Comparison of ENCODE assay signal across 13 cellular contexts in the genomic region with DNA sequence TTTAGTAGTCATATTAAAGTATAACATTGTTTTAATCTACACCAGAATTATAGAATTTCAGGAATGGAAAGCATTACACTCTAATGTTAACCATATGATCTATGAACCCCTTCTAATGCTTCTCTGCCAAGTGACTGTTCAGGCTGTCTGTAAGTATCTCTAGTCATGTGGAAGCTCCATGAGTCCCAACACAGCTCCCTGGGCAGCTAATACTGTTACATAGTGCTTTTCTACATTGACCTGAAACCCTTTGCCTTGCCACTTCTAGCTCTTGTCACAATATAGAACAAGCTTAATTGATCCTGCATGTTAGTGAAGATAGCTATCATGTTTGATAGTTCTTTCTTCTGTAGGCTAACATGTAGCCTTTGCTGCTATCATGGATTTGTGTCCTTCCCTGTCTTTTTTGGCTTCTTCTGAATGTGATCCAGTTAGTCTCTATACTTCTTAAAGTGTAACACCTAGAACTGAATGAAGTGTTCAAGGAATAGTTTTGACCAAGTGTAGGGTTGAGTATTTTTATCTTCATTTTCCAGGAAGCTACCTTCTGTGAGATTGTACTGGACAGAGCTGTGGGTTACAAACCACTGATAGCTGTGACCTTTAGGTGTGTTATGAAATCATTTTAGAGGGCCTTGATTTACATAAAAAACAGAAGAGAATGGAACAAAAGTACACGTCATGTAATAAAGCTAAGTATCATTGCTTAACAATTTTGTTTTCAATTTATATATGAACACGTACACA. TPM values are rescaled to one million over a fixed set of nuclear protein-coding genes. Genes with fewer than 3 reads are reported as not detected.
DNase-seq lines count a peak whose midpoint lies in the region; ATAC-seq and TF ChIP-seq lines count a peak whose summit lies in the region.
"Had no signal": no experiment of that assay in that cellular context is flagged by ENCODE, and none has a peak within 500 bp of the region (broad histone marks: within the 10 kb centered on the region; RNA-seq: fewer than 3 reads in every experiment).

No MANE protein-coding gene starts in this region.

- H3K9me3 ChIP-seq in uterus (no peaks in the 10 kb centered on the region), ovary (no peaks in the 10 kb centered on the region)

- H3K4me1 ChIP-seq in uterus (peaks cover 15 to 16% of the 10 kb centered on the region in 2 donors), ovary (ENCODE audit: insufficient read depth) (peaks cover 5% of the 10 kb centered on the region)

- H3K27ac ChIP-seq in uterus (peak overlapping the region; percentile 84 to 91), ovary (no peak overlapping the region)
- H3K27ac ChIP-seq: RWPE1 had no signal

- H3K27me3 ChIP-seq in uterus (no peaks in the 10 kb centered on the region), ovary (no peaks in the 10 kb centered on the region)

- CTCF ChIA-PET in activated naive CD4-positive, alpha-beta T cell treated with anti-CD3 and anti-CD28 coated beads for 36 hours (lab: Charles Lee): interaction anchor here (1.5 kb wide), 1 partner anchor 9 kb away, joined by 4 read pairs; no protein-coding TSS in a partner anchor

- no peak for TF ChIP-seq EP300 in ovary (IDR thresholded peaks at IDR 0.05)

- H3K27ac Mint-ChIP-seq in activated T-cell treated with anti-CD3 and anti-CD28 coated beads, Interleukin-2, amount 50 U/mL, for 24 hours: peak overlapping the region; percentile 71
- peak overlapping the region; percentile 37 for H3K27ac Mint-ChIP-seq in memory B cell
- no peak overlapping the region for H3K27ac Mint-ChIP-seq in activated naive CD4-positive, alpha-beta T cell treated with anti-CD3 and anti-CD28 coated beads for 36 hours

- no peaks in the 10 kb centered on the region for H3K27me3 Mint-ChIP-seq in activated T-cell treated with anti-CD3 and anti-CD28 coated beads, Interleukin-2, amount 50 U/mL, for 24 hours
- no peaks in the 10 kb centered on the region for H3K27me3 Mint-ChIP-seq in memory B cell
- H3K27me3 Mint-ChIP-seq in activated naive CD4-positive, alpha-beta T cell treated with anti-CD3 and anti-CD28 coated beads for 36 hours (ENCODE audit: low read depth): no peaks in the 10 kb centered on the region

- no peaks in the 10 kb centered on the region for H3K9me3 Mint-ChIP-seq in activated T-cell treated with anti-CD3 and anti-CD28 coated beads, Interleukin-2, amount 50 U/mL, for 24 hours
- H3K9me3 Mint-ChIP-seq in memory B cell: no peaks in the 10 kb centered on the region
- H3K9me3 Mint-ChIP-seq in activated naive CD4-positive, alpha-beta T cell treated with anti-CD3 and anti-CD28 coated beads for 36 hours: no peaks in the 10 kb centered on the region

- ATAC-seq in memory B cell (ENCODE audit: low read depth): no peak

- H3K36me3 ChIP-seq in uterus (no peaks in the 10 kb centered on the region), ovary (no peaks in the 10 kb centered on the region)

- 90 to 95% (median 90%) methylated on average over 2 of the region's 2 CpGs for WGBS in ovary, 3 donors

- H3K4me3 ChIP-seq in choroid plexus epithelial cell (ENCODE audit: low read depth, low read length) (no peak overlapping the region), uterus (no peak overlapping the region), ovary (no peak overlapping the region)

- H3K36me3 Mint-ChIP-seq in activated T-cell treated with anti-CD3 and anti-CD28 coated beads, Interleukin-2, amount 50 U/mL, for 24 hours (ENCODE audit: low read depth): peaks cover 32% of the 10 kb centered on the region
- peaks cover 8% of the 10 kb centered on the region for H3K36me3 Mint-ChIP-seq in memory B cell
- peaks cover 6% of the 10 kb centered on the region for H3K36me3 Mint-ChIP-seq in activated naive CD4-positive, alpha-beta T cell treated with anti-CD3 and anti-CD28 coated beads for 36 hours (ENCODE audit: low read depth)

- peaks cover 37% of the 10 kb centered on the region for H3K4me1 Mint-ChIP-seq in activated T-cell treated with anti-CD3 and anti-CD28 coated beads, Interleukin-2, amount 50 U/mL, for 24 hours (ENCODE audit: low read depth)
- H3K4me1 Mint-ChIP-seq in memory B cell: peaks cover 18% of the 10 kb centered on the region
- H3K4me1 Mint-ChIP-seq in activated naive CD4-positive, alpha-beta T cell treated with anti-CD3 and anti-CD28 coated beads for 36 hours (ENCODE audit: low read depth): peaks cover 7% of the 10 kb centered on the region

- no peak for DNase-seq in activated T-cell treated with anti-CD3 and anti-CD28 coated beads, Interleukin-2, amount 50 U/mL, for 24 hours
- no peak for DNase-seq in activated T-cell treated with anti-CD3 and anti-CD28 coated beads, Interleukin-2, amount 50 U/mL, for 48 hours
- DNase-seq in choroid plexus epithelial cell (ENCODE audit: low read depth) (peak; percentile 39), memory B cell (ENCODE audit: low spot score in 2 of 2) (no peak), uterus (no peak), NCI-H524 (lab: John Stamatoyannopoulos, UW) (no peak), ovary (no peak)
- DNase-seq in activated naive CD4-positive, alpha-beta T cell treated with anti-CD3 and anti-CD28 coated beads for 36 hours: no peak
- DNase-seq: DMS79, H7, NCI-H1417, T1000 had no signal

- TF ChIP-seq CTCF in choroid plexus epithelial cell (conservative IDR thresholded peaks at IDR 0.05; ENCODE audit: low read depth, low read length): no peak
- TF ChIP-seq CTCF in uterus (IDR thresholded peaks at IDR 0.05): no peak
- no peak for TF ChIP-seq CTCF in ovary (IDR thresholded peaks at IDR 0.05)

- no peak overlapping the region for H3K4me3 Mint-ChIP-seq in activated T-cell treated with anti-CD3 and anti-CD28 coated beads, Interleukin-2, amount 50 U/mL, for 24 hours
- no peak overlapping the region for H3K4me3 Mint-ChIP-seq in memory B cell
- H3K4me3 Mint-ChIP-seq in activated naive CD4-positive, alpha-beta T cell treated with anti-CD3 and anti-CD28 coated beads for 36 hours: no peak overlapping the region

- intact Hi-C loops in uterus (cut with DNase I; ENCODE audit: low total_unique reads): no loop called here
- intact Hi-C loops in ovary (cut with DNase I): no loop called here
- intact Hi-C loops in activated naive CD4-positive, alpha-beta T cell treated with anti-CD3 and anti-CD28 coated beads for 36 hours (cut with micrococcal nuclease): no loop called here

- no peak for TF ChIP-seq POLR2A in uterus (IDR thresholded peaks at IDR 0.05)
- TF ChIP-seq POLR2A in ovary (IDR thresholded peaks at IDR 0.05): no peak

RNA-seq across cellular contexts. Expression of gene BABAM2, which starts 23.7 kb away (rescaled TPM):
- 10 to 100 TPM; 24.1 to 62.1 (median 32.5) TPM for total RNA-seq in uterus
- 10 to 100 TPM; 24.2 to 51.3 (median 46.8) TPM for total RNA-seq in ovary
- polyA plus RNA-seq in ovary: 10 to 100 TPM; 22.0 to 96.7 TPM
- total RNA-seq in activated naive CD4-positive, alpha-beta T cell treated with anti-CD3 and anti-CD28 coated beads for 36 hours: 10 to 100 TPM; 41.8 to 47.2 TPM

RNA-seq across cellular contexts. Expression of gene RBKS, which starts 24.0 kb away (rescaled TPM):
- total RNA-seq in uterus (1 to 10 TPM; 1.6 to 5.4 (median 3.3) TPM), ovary (10 to 100 TPM in 1 of 7 donors, 1 to 10 TPM in 6; 1.9 to 32.9 (median 4.0) TPM)
- polyA plus RNA-seq in ovary: 1 to 10 TPM; 2.4 to 6.9 TPM
- 1 to 10 TPM; 1.1 to 1.2 TPM for total RNA-seq in activated naive CD4-positive, alpha-beta T cell treated with anti-CD3 and anti-CD28 coated beads for 36 hours

Comparison
In these comparisons a context has a peak if more than half of its experiments do, and no peak if none do; other contexts are left out.
1. H3K27ac ChIP-seq: peak in uterus (2 of 2); none in ovary (0 of 2).